Comparison of ENCODE assay signal across 1 cellular context in genomic region chr9:14645648-14646047, GRCh38.
TF ChIP-seq lines count a peak whose summit lies in the region.

No MANE protein-coding gene starts in this region.

TF ChIP-seq in A549, 52 proteins besides CTCF, POLR2A, EP300 and RAD21 (continued from another document):
- TF ChIP-seq ELK1 (IDR thresholded peaks at IDR 0.05; ENCODE audit: low read depth, low read length) (no peak), BCL3 (IDR thresholded peaks at IDR 0.05) (no peak), ESRRA (IDR thresholded peaks at IDR 0.05; ENCODE audit: borderline replicate concordance, low read length) (no peak), HDAC2 (IDR thresholded peaks at IDR 0.05) (no peak), PBX3 (IDR thresholded peaks at IDR 0.05) (no peak), KDM1A (IDR thresholded peaks at IDR 0.05; ENCODE audit: low read depth) (no peak), RARB (CRISPR knock-in tag; IDR thresholded peaks at IDR 0.05) (no peak), REST (IDR thresholded peaks at IDR 0.05) (no peak), PHF8 (IDR thresholded peaks at IDR 0.05; ENCODE audit: borderline replicate concordance, low read depth) (no peak), HOXA7 (CRISPR knock-in tag; IDR thresholded peaks at IDR 0.05) (no peak)
TF ChIP-seq in A549: peak in this region for 0.
